ENCODE assay signal across 9 cellular contexts in genomic region chrX:19566359-19567141, GRCh38. TPM values are rescaled to one million over a fixed set of nuclear protein-coding genes. Genes with fewer than 3 reads are reported as not detected.
DNase-seq lines count a peak whose midpoint lies in the region; ATAC-seq, FAIRE-seq and TF ChIP-seq lines count a peak whose summit lies in the region.
"Had no signal": no experiment of that assay in that cellular context is flagged by ENCODE, and none has a peak within 500 bp of the region (broad histone marks: within the 10 kb centered on the region; RNA-seq: fewer than 3 reads in every experiment).

No MANE protein-coding gene starts in this region.

- 58 to 72% (median 72%) methylated on average over 7 of the region's 7 CpGs for WGBS in small intestine, 3 donors

- H4K20me1 ChIP-seq in BLaER1 treated with 17β-estradiol and CSF1 and Interleukin-3, amounts not matched to agents 10 nM and 100 nM, result peaks cover 0 to 31% (median 0%) of the 10 kb centered on the region in 11 experiments; a peak in 3 of 22 replicates
- no peaks in the 10 kb centered on the region for H4K20me1 ChIP-seq in MM.1S (ENCODE audit: insufficient read depth, low read length)

- H3K9me3 Mint-ChIP-seq in activated naive CD4-positive, alpha-beta T cell treated with anti-CD3 and anti-CD28 coated beads, Interleukin-2, amount 50 U/mL, for 24 hours, result no peaks in the 10 kb centered on the region
- H3K9me3 Mint-ChIP-seq: dendritic cell treated with granulocyte-macrophage colony-stimulating factor and Interleukin-4, amounts not matched to agents 40 ng/mL and 50 ng/mL, for 4 days had no signal

- H3K27me3 Mint-ChIP-seq in activated naive CD4-positive, alpha-beta T cell treated with anti-CD3 and anti-CD28 coated beads, Interleukin-2, amount 50 U/mL, for 24 hours, result no peaks in the 10 kb centered on the region
- H3K27me3 Mint-ChIP-seq: dendritic cell treated with granulocyte-macrophage colony-stimulating factor and Interleukin-4, amounts not matched to agents 40 ng/mL and 50 ng/mL, for 4 days had no signal

- H3K4me1 Mint-ChIP-seq in activated naive CD4-positive, alpha-beta T cell treated with anti-CD3 and anti-CD28 coated beads, Interleukin-2, amount 50 U/mL, for 24 hours, result peaks cover 18% of the 10 kb centered on the region

- H3K9me2 ChIP-seq in MM.1S (replicated peaks; ENCODE audit: insufficient read depth, low read length), result no peaks in the 10 kb centered on the region

- TF ChIP-seq CTCF in MM.1S (IDR thresholded peaks at IDR 0.05; ENCODE audit: low read length), result no peak
- no peak for TF ChIP-seq CTCF in mucosa of descending colon (IDR thresholded peaks at IDR 0.05)

- no peak overlapping the region for H3K4me3 ChIP-seq in BLaER1 treated with 17β-estradiol and CSF1 and Interleukin-3, amounts not matched to agents 10 nM and 100 nM
- H3K4me3 ChIP-seq in MM.1S (ENCODE audit: low read length), result no peak overlapping the region
- H3K4me3 ChIP-seq in mucosa of descending colon, result no peak overlapping the region
- H3K4me3 ChIP-seq in small intestine (ENCODE audit: low read depth in 1 of 2, low read length in 2 of 2), result no peak overlapping the region

- DNase-seq in MM.1S (peak; percentile 85), mucosa of descending colon (peak in 1 of 3 donors; percentile 9), cerebellar cortex (ENCODE audit: low spot score) (no peak), small intestine (no peak)

- H3K27me3 ChIP-seq in BLaER1 treated with 17β-estradiol and CSF1 and Interleukin-3, amounts not matched to agents 10 nM and 100 nM, result no peaks in the 10 kb centered on the region
- no peaks in the 10 kb centered on the region for H3K27me3 ChIP-seq in MM.1S (replicated peaks; ENCODE audit: insufficient read depth, low read length)
- no peaks in the 10 kb centered on the region for H3K27me3 ChIP-seq in small intestine (ENCODE audit: control insufficient read depth in 2 of 2, insufficient read depth in 2 of 2, low read length in 2 of 2)

- peaks cover 5% of the 10 kb centered on the region for H3K36me3 Mint-ChIP-seq in activated naive CD4-positive, alpha-beta T cell treated with anti-CD3 and anti-CD28 coated beads, Interleukin-2, amount 50 U/mL, for 24 hours

- intact Hi-C loops in mucosa of descending colon (cut with DNase I, micrococcal nuclease), result no loop called here

- H3K36me3 ChIP-seq in BLaER1 treated with 17β-estradiol and CSF1 and Interleukin-3, amounts not matched to agents 10 nM and 100 nM, result peaks cover 5 to 63% (median 29%) of the 10 kb centered on the region in 11 experiments; a peak in 16 of 22 replicates
- no peaks in the 10 kb centered on the region for H3K36me3 ChIP-seq in MM.1S (replicated peaks; ENCODE audit: insufficient read depth, low read length)
- no peaks in the 10 kb centered on the region for H3K36me3 ChIP-seq in mucosa of descending colon (ENCODE audit: low read depth)
- no peaks in the 10 kb centered on the region for H3K36me3 ChIP-seq in small intestine (ENCODE audit: control insufficient read depth in 2 of 2, insufficient read depth in 2 of 2, low read length in 2 of 2)

- peak overlapping the region in 2 of 11 experiments; percentile 1 to 38; a peak in 2 of 22 replicates for H3K27ac ChIP-seq in BLaER1 treated with 17β-estradiol and CSF1 and Interleukin-3, amounts not matched to agents 10 nM and 100 nM
- H3K27ac ChIP-seq in MM.1S (ENCODE audit: low read length), result peak overlapping the region; percentile 99
- H3K27ac ChIP-seq in small intestine (ENCODE audit: low read depth in 1 of 2, low read length in 1 of 2), result peak overlapping the region in 1 of 2 donors; percentile 70

- no peaks in the 10 kb centered on the region for H3K79me2 ChIP-seq in MM.1S (ENCODE audit: low read length)

- peak overlapping the region; percentile 69 for H2AFZ ChIP-seq in MM.1S (ENCODE audit: low read length)

- no peaks in the 10 kb centered on the region for H3K9me3 ChIP-seq in BLaER1 treated with 17β-estradiol and CSF1 and Interleukin-3, amounts not matched to agents 10 nM and 100 nM (replicated peaks in 1 of 11)
- H3K9me3 ChIP-seq in MM.1S (replicated peaks; ENCODE audit: insufficient read depth, low read length) (no peaks in the 10 kb centered on the region), mucosa of descending colon (no peaks in the 10 kb centered on the region), small intestine (ENCODE audit: control insufficient read depth, low read depth) (no peaks in the 10 kb centered on the region)

- peaks cover 8 to 12% (median 10%) of the 10 kb centered on the region in 10 experiments; a peak in 19 of 20 replicates for H3K4me1 ChIP-seq in BLaER1 treated with 17β-estradiol and CSF1 and Interleukin-3, amounts not matched to agents 10 nM and 100 nM
- H3K4me1 ChIP-seq in MM.1S (ENCODE audit: low read length), result peaks cover 25% of the 10 kb centered on the region
- H3K4me1 ChIP-seq in mucosa of descending colon (ENCODE audit: low read depth), result peaks cover 4% of the 10 kb centered on the region
- no peaks in the 10 kb centered on the region for H3K4me1 ChIP-seq in small intestine (ENCODE audit: control insufficient read depth in 2 of 2, insufficient read depth in 1 of 2, low read depth in 1 of 2, low read length in 1 of 2)

- FAIRE-seq in small intestine (lab: Jason Lieb, UNC), result no peak

- H3K4me3 Mint-ChIP-seq in activated naive CD4-positive, alpha-beta T cell treated with anti-CD3 and anti-CD28 coated beads, Interleukin-2, amount 50 U/mL, for 24 hours, result no peak overlapping the region
- H3K4me3 Mint-ChIP-seq: dendritic cell treated with granulocyte-macrophage colony-stimulating factor and Interleukin-4, amounts not matched to agents 40 ng/mL and 50 ng/mL, for 4 days had no signal

- H3K9ac ChIP-seq in BLaER1 treated with 17β-estradiol and CSF1 and Interleukin-3, amounts not matched to agents 10 nM and 100 nM, result no peak overlapping the region
- peak overlapping the region; percentile 61; the same call in 1 of the 2 replicates for H3K9ac ChIP-seq in MM.1S (ENCODE audit: low read length)

- H3K4me2 ChIP-seq in BLaER1 treated with 17β-estradiol and CSF1 and Interleukin-3, amounts not matched to agents 10 nM and 100 nM, result peak overlapping the region in 9 of 11 experiments; percentile 14 to 60 (median 22); a peak in 14 of 22 replicates
- H3K4me2 ChIP-seq in MM.1S (ENCODE audit: low read depth, low read length), result peak overlapping the region; percentile 84

- peak overlapping the region; percentile 68 for H3K27ac Mint-ChIP-seq in activated naive CD4-positive, alpha-beta T cell treated with anti-CD3 and anti-CD28 coated beads, Interleukin-2, amount 50 U/mL, for 24 hours
- H3K27ac Mint-ChIP-seq: dendritic cell treated with granulocyte-macrophage colony-stimulating factor and Interleukin-4, amounts not matched to agents 40 ng/mL and 50 ng/mL, for 4 days had no signal

- peaks cover 14% of the 10 kb centered on the region for H3F3A ChIP-seq in MM.1S (ENCODE audit: insufficient read depth, low read length)

- ATAC-seq in GM19351 (IDR thresholded peaks at IDR 0.05; ENCODE audit: unreplicated experiment), result peak; percentile 70
- ATAC-seq in mucosa of descending colon, result peak; percentile 43
- no peak for ATAC-seq in HG03097 (IDR thresholded peaks at IDR 0.05; ENCODE audit: low FRiP score, unreplicated experiment)

RNA-seq across cellular contexts. Expression of gene MAP3K15, which starts 51.2 kb away (rescaled TPM):
- total RNA-seq in mucosa of descending colon, result under 1 TPM in 2 of 3 donors, not detected in 1; 0.16 to 0.23 TPM
- under 1 TPM in 1 of 3 donors, not detected in 2; 0.19 TPM for polyA plus RNA-seq in small intestine
